ENCODE assay signal across 8 cellular contexts in the genomic region with DNA sequence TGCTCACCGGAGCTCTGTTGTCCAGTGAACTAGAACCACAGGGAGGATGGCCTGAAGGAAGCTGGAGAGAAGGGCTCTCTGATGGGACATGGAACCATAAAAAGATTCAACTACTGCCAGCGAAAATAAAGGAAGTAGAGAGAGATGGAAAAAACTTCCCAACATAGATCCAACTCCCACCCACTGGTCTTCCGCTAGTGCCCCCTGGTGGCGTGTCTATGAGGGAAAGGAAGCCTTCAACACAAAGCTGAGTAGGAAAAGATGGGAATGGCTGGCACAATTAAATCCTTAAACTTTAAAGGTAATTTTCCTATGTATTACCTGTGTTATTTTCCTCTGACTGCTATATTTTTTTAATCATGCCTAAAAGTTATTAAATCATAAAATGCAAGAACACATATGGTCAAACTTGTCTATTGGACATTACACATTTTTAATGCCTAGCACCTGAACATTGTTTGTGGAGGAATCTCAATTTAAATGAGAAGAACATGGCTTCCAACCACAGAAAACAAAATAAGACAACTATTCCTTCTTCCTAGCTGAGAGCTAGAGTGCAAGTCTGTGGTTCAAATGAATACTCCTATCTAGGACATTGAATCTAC. TPM values are rescaled to one million over a fixed set of nuclear protein-coding genes. Genes with fewer than 3 reads are reported as not detected.
DNase-seq lines count a peak whose midpoint lies in the region; ATAC-seq, FAIRE-seq and TF ChIP-seq lines count a peak whose summit lies in the region.

No MANE protein-coding gene starts in this region.

- H3K27ac ChIP-seq in SU-DHL-6 (ENCODE audit: low read depth, low read length) (no peak overlapping the region), H1 (ENCODE audit: low read depth, low read length) (no peak overlapping the region)

- H3K4ac ChIP-seq in H1 (replicated peaks; ENCODE audit: insufficient read length, low read depth, low read length): no peak overlapping the region

- no peaks in the 10 kb centered on the region for H3K9me3 ChIP-seq in SU-DHL-6 (ENCODE audit: insufficient read depth, low read length)
- no peaks in the 10 kb centered on the region for H3K9me3 ChIP-seq in H1 (ENCODE audit: insufficient read depth in 2 of 2, low read depth in 1 of 2, low read length in 1 of 2)

- WGBS in H1 (ENCODE audit: extremely low coverage in 1 of 2, insufficient coverage in 1 of 2, insufficient read length in 1 of 2, insufficient replicate concordance in 2 of 2, low coverage in 1 of 2, low lambda C conversion rate in 2 of 2, missing lambda C conversion rate in 1 of 2), 2 experiments: 67% methylated on average over 4 of the region's 4 CpGs; no CpG with 5 or more reads in 1 of the 2 experiments

- POLR2A ChIA-PET in H1 (lab: Charles Lee; ENCODE audit: partially characterized antibody): no interaction called here

- H2BK20ac ChIP-seq in H1 (ENCODE audit: low read length): no peak overlapping the region

- no peaks in the 10 kb centered on the region for H3K79me1 ChIP-seq in H1 (ENCODE audit: low read depth, low read length)

- H3K27me3 ChIP-seq in SU-DHL-6 (ENCODE audit: low read length): no peaks in the 10 kb centered on the region
- no peaks in the 10 kb centered on the region for H3K27me3 ChIP-seq in H1 (replicated peaks in 1 of 4; ENCODE audit: control insufficient read depth in 3 of 4, extremely low read depth in 1 of 4, insufficient read depth in 3 of 4, low read length in 3 of 4)

- TF ChIP-seq RAD21 in H1 (IDR thresholded peaks at IDR 0.05 in 1 of 2, conservative IDR thresholded peaks at IDR 0.05 in 1 of 2; ENCODE audit: low read depth in 2 of 2, low read length in 2 of 2): peak; percentile 55 to 66

- no peak overlapping the region for H3K4me2 ChIP-seq in SU-DHL-6 (ENCODE audit: low read depth, low read length, poor library complexity, severe bottlenecking)
- H3K4me2 ChIP-seq in H1 (ENCODE audit: insufficient read depth in 1 of 2, low read depth in 2 of 2, low read length in 2 of 2): no peak overlapping the region

- H3K27ac Mint-ChIP-seq in nephron: no peak overlapping the region

- TF ChIP-seq CTCF in GM12874 (IDR thresholded peaks at IDR 0.05; ENCODE audit: insufficient read depth, low read depth, low read length) (peak; percentile 61), SU-DHL-6 (IDR thresholded peaks at IDR 0.05; ENCODE audit: insufficient read depth, low read length, poor library complexity, severe bottlenecking) (peak; percentile 60), H1 (IDR thresholded peaks at IDR 0.05; ENCODE audit: control extremely low read depth in 1 of 3, insufficient read depth in 1 of 3, low read depth in 1 of 3, low read length in 3 of 3) (peak; percentile 46 to 70 (median 65)), nephron (IDR thresholded peaks at IDR 0.05; ENCODE audit: unreplicated experiment in 3 of 3) (peak; percentile 36 to 47 (median 45))

- H3K23ac ChIP-seq in H1 (ENCODE audit: insufficient read length): no peak overlapping the region

- H3K23me2 ChIP-seq in H1 (ENCODE audit: low read depth, low read length): no peaks in the 10 kb centered on the region

- H2AFZ ChIP-seq in SU-DHL-6 (ENCODE audit: low read depth, low read length, severe bottlenecking) (no peak overlapping the region), H1 (ENCODE audit: low read length) (no peak overlapping the region)

- no peak overlapping the region for H2BK120ac ChIP-seq in H1 (replicated peaks; ENCODE audit: low read depth, low read length)

- H4K91ac ChIP-seq in H1 (replicated peaks; ENCODE audit: insufficient read length, low read length): no peak overlapping the region

- ATAC-seq in GM19035 (IDR thresholded peaks at IDR 0.05; ENCODE audit: unreplicated experiment): no peak

- no peak overlapping the region for H2AK5ac ChIP-seq in H1 (ENCODE audit: low read depth, low read length)

- H2BK15ac ChIP-seq in H1 (ENCODE audit: low read length): no peak overlapping the region

- H3F3A ChIP-seq in SU-DHL-6 (ENCODE audit: insufficient read depth): no peaks in the 10 kb centered on the region

- H3K9me3 Mint-ChIP-seq in nephron: no peaks in the 10 kb centered on the region

- peak; percentile 87 for FAIRE-seq in H1 (lab: Jason Lieb, UNC)

- H3K4me1 Mint-ChIP-seq in nephron: peaks cover 16% of the 10 kb centered on the region

- TF ChIP-seq POLR2A in H1 (IDR thresholded peaks at IDR 0.05; ENCODE audit: control extremely low read depth in 1 of 2, low read depth in 2 of 2, low read length in 2 of 2): no peak

- H4K20me1 ChIP-seq in SU-DHL-6 (ENCODE audit: low read depth, low read length): no peaks in the 10 kb centered on the region
- no peaks in the 10 kb centered on the region for H4K20me1 ChIP-seq in H1 (replicated peaks in 1 of 2; ENCODE audit: control insufficient read depth in 1 of 2, insufficient read depth in 2 of 2, low read length in 2 of 2)

- H3K36me3 Mint-ChIP-seq in nephron (ENCODE audit: low read depth): peaks cover 49% of the 10 kb centered on the region

- peak; percentile 30 for DNase-seq in AG20443 (ENCODE audit: low spot score)
- DNase-seq in H1 (ENCODE audit: low read depth in 1 of 2, low spot score in 2 of 2): peak; percentile 2 to 88
- DNase-seq in NCI-H510A (lab: John Stamatoyannopoulos, UW): no peak
- DNase-seq in hippocampal formation (lab: John Stamatoyannopoulos, UW): no peak

- TF ChIP-seq EP300 in H1 (IDR thresholded peaks at IDR 0.05; ENCODE audit: borderline replicate concordance in 1 of 2, low read depth in 2 of 2, low read length in 2 of 2): no peak

- CTCF ChIA-PET in H1 (lab: Charles Lee; ENCODE audit: partially characterized antibody): interaction anchor here (0.6 to 3.8 kb wide), 33 partner anchors 9 to 1196 kb away, joined by 3 to 13 read pairs (median 3); a partner anchor contains a TSS

- no peak overlapping the region for H2BK12ac ChIP-seq in H1 (ENCODE audit: low read depth, low read length)

- H3K36me3 ChIP-seq in SU-DHL-6 (ENCODE audit: low read length) (peaks cover 37% of the 10 kb centered on the region), H1 (ENCODE audit: control insufficient read depth in 2 of 4, insufficient read depth in 4 of 4, low read length in 3 of 4) (peaks cover 0 to 22% (median 7%) of the 10 kb centered on the region in 4 experiments; a peak in 4 of 8 replicates)

- H3K9me2 ChIP-seq in SU-DHL-6 (replicated peaks; ENCODE audit: insufficient read depth, low read length): no peaks in the 10 kb centered on the region

- H4K8ac ChIP-seq in H1 (ENCODE audit: extremely low read depth, insufficient read depth, low read length): no peak overlapping the region

- H3K9ac ChIP-seq in SU-DHL-6 (ENCODE audit: low read length) (no peak overlapping the region), H1 (replicated peaks in 1 of 4; ENCODE audit: extremely low read depth in 1 of 4, low read depth in 3 of 4, low read length in 3 of 4) (no peak overlapping the region)

- H3K4me3 ChIP-seq in SU-DHL-6 (ENCODE audit: insufficient read depth, low read length, poor library complexity, severe bottlenecking) (no peak overlapping the region), H1 (ENCODE audit: extremely low read depth in 1 of 4, insufficient read depth in 2 of 4, low read depth in 3 of 4, low read length in 4 of 4) (no peak overlapping the region)

- no peak overlapping the region for H3K56ac ChIP-seq in H1 (replicated peaks; ENCODE audit: insufficient read length, low read depth, low read length)

- H3K18ac ChIP-seq in H1 (ENCODE audit: extremely low read depth, low read length): no peak overlapping the region

- no peaks in the 10 kb centered on the region for H3K79me2 ChIP-seq in SU-DHL-6 (ENCODE audit: insufficient read depth, low read length)
- H3K79me2 ChIP-seq in H1 (ENCODE audit: control insufficient read depth in 1 of 2, insufficient read depth in 2 of 2, low read length in 2 of 2): no peaks in the 10 kb centered on the region

- no peak overlapping the region for H3K4me3 Mint-ChIP-seq in nephron

- H2BK5ac ChIP-seq in H1 (ENCODE audit: low read depth, low read length): no peak overlapping the region

- no peak overlapping the region for H3K14ac ChIP-seq in H1 (ENCODE audit: insufficient read length)

- H3K4me1 ChIP-seq in H1 (replicated peaks in 1 of 4; ENCODE audit: control insufficient read depth in 3 of 4, insufficient read depth in 4 of 4, low read length in 3 of 4): no peaks in the 10 kb centered on the region

- no peak overlapping the region for H4K5ac ChIP-seq in H1 (ENCODE audit: insufficient read length, low read depth, low read length)

- no peaks in the 10 kb centered on the region for H3K27me3 Mint-ChIP-seq in nephron (ENCODE audit: low read depth)

TF ChIP-seq in H1, 55 proteins besides CTCF, POLR2A, EP300 and RAD21 (continues in another document):
- no peak for TF ChIP-seq RNF2 (IDR thresholded peaks at IDR 0.05; ENCODE audit: borderline replicate concordance, low read depth, low read length, missing control alignments, poor library complexity, severe bottlenecking)
- no peak for TF ChIP-seq SIRT6 (IDR thresholded peaks at IDR 0.05; ENCODE audit: low read length)
- TF ChIP-seq SUZ12 (IDR thresholded peaks at IDR 0.05; ENCODE audit: low read length): no peak
- TF ChIP-seq CBX8 (IDR thresholded peaks at IDR 0.05; ENCODE audit: borderline replicate concordance, low read depth, low read length): no peak

RNA-seq across cellular contexts. Expression of a gene that starts 51.5 kb away (rescaled TPM):
- 17.9 and 19.2 TPM in 2 replicates for total RNA-seq in H1 (2021; fragmentation: NEBNext Ultra II Directional; extraction: Animal tissue kit (Norgen Biotek cat#: 25700))
- 8.5 and 9.3 TPM in 2 replicates for polyA plus RNA-seq in H1 (2011; rRNA removed)
- polyA plus RNA-seq in H1 (2011; cell fraction: cytosol; rRNA removed): 7.3 TPM
- 16.5 TPM for polyA plus RNA-seq in H1 (2011; cell fraction: nucleus; rRNA removed)
- 6.1 to 9.0 TPM (median 7.3 TPM) in 4 replicates for polyA plus RNA-seq in H1 (2012, experiment 1 of 2)
- polyA plus RNA-seq in H1 (2012, experiment 2 of 2): 0.56 TPM
- 8.7 TPM for polyA plus RNA-seq in H1 (2013, experiment 1 of 2)
- polyA plus RNA-seq in H1 (2013, experiment 2 of 2): 7.8 TPM
- polyA minus RNA-seq in H1 (2011; rRNA and poly(A)+ RNA removed): 58.7 and 80.4 TPM in 2 replicates
- 15.0 TPM for polyA minus RNA-seq in H1 (2011; cell fraction: cytosol; rRNA and poly(A)+ RNA removed)
- polyA minus RNA-seq in H1 (2011; cell fraction: nucleus; rRNA and poly(A)+ RNA removed): 88.7 TPM

Comparison
In these comparisons a context has a peak if more than half of its experiments do, and no peak if none do; other contexts are left out.
1. DNase-seq: peak in AG20443 (single experiment) and H1 (2 of 2); none in NCI-H510A (single experiment) and hippocampal formation (0 of 2).
2. Peak in every context shown above with its lines, with median percentiles within 50 percentile points of each other: CTCF ChIP-seq.